ENCODE assay signal across 8 cellular contexts in genomic region chr13:46893820-46894533, GRCh38. TPM values are rescaled to one million over a fixed set of nuclear protein-coding genes. Genes with fewer than 3 reads are reported as not detected.
DNase-seq lines count a peak whose midpoint lies in the region; ATAC-seq and TF ChIP-seq lines count a peak whose summit lies in the region.

No MANE protein-coding gene starts in this region.

- H3K27me3 Mint-ChIP-seq in activated naive CD4-positive, alpha-beta T cell treated with anti-CD3 and anti-CD28 coated beads, Interleukin-2, amount 50 U/mL, for 24 hours, result peaks cover 42% of the 10 kb centered on the region
- peaks cover 87% of the 10 kb centered on the region for H3K27me3 Mint-ChIP-seq in osteocyte (ENCODE audit: unreplicated experiment)

- DNase-seq in Ammon's horn (ENCODE audit: low spot score), result peak; percentile 70
- DNase-seq in GM19240 (ENCODE audit: insufficient read length, low spot score), result peak; percentile 33
- DNase-seq in Right ventricle myocardium inferior (ENCODE audit: missing footprints), result peak; percentile 77
- DNase-seq in osteocyte (ENCODE audit: extremely low spot score, unreplicated experiment), result peak; percentile 86
- no peak for DNase-seq in thoracic aorta (ENCODE audit: low spot score)

- ATAC-seq in HG03469 (IDR thresholded peaks at IDR 0.05; ENCODE audit: unreplicated experiment) (peak; percentile 82), SK-N-SH treated with all-trans-retinoic acid at 6 μM for 48 hours (peak; percentile 85), Right ventricle myocardium inferior (peak; percentile 90), thoracic aorta (ENCODE audit: insufficient number of reproducible peaks, low FRiP score, low read depth) (peak; percentile 84)

- H3K36me3 Mint-ChIP-seq in activated naive CD4-positive, alpha-beta T cell treated with anti-CD3 and anti-CD28 coated beads, Interleukin-2, amount 50 U/mL, for 24 hours, result no peaks in the 10 kb centered on the region
- H3K36me3 Mint-ChIP-seq in osteocyte (ENCODE audit: unreplicated experiment), result no peaks in the 10 kb centered on the region

- intact Hi-C loops in Right ventricle myocardium inferior (cut with DNase I), result no loop called here

- H3K9me3 Mint-ChIP-seq in activated naive CD4-positive, alpha-beta T cell treated with anti-CD3 and anti-CD28 coated beads, Interleukin-2, amount 50 U/mL, for 24 hours, result no peaks in the 10 kb centered on the region
- H3K9me3 Mint-ChIP-seq in osteocyte (ENCODE audit: unreplicated experiment), result peaks cover 3% of the 10 kb centered on the region

- peak overlapping the region; percentile 75 for H3K4me3 Mint-ChIP-seq in activated naive CD4-positive, alpha-beta T cell treated with anti-CD3 and anti-CD28 coated beads, Interleukin-2, amount 50 U/mL, for 24 hours
- H3K4me3 Mint-ChIP-seq in osteocyte (ENCODE audit: unreplicated experiment), result peak overlapping the region; percentile 72

- no peak overlapping the region for H3K27ac Mint-ChIP-seq in activated naive CD4-positive, alpha-beta T cell treated with anti-CD3 and anti-CD28 coated beads, Interleukin-2, amount 50 U/mL, for 24 hours
- no peak overlapping the region for H3K27ac Mint-ChIP-seq in osteocyte (ENCODE audit: unreplicated experiment)

- H3K27ac ChIP-seq in thoracic aorta, result peak overlapping the region; percentile 73 to 89

- no peaks in the 10 kb centered on the region for H3K9me3 ChIP-seq in thoracic aorta

- H3K4me3 ChIP-seq in thoracic aorta, result peak overlapping the region; percentile 81

- no peaks in the 10 kb centered on the region for H3K36me3 ChIP-seq in thoracic aorta

- no peaks in the 10 kb centered on the region for H3K27me3 ChIP-seq in thoracic aorta (replicated peaks; ENCODE audit: insufficient read depth)

- TF ChIP-seq CTCF in osteocyte (IDR thresholded peaks at IDR 0.05), result peak; percentile 92
- TF ChIP-seq CTCF in thoracic aorta (IDR thresholded peaks at IDR 0.05), result peak; percentile 99

- H3K4me1 ChIP-seq in thoracic aorta (ENCODE audit: control insufficient read depth in 1 of 2, low read depth in 2 of 2), result peaks cover 0 to 18% of the 10 kb centered on the region in 2 donors

- peaks cover 19% of the 10 kb centered on the region for H3K4me1 Mint-ChIP-seq in activated naive CD4-positive, alpha-beta T cell treated with anti-CD3 and anti-CD28 coated beads, Interleukin-2, amount 50 U/mL, for 24 hours
- H3K4me1 Mint-ChIP-seq in osteocyte (ENCODE audit: unreplicated experiment), result peaks cover 15% of the 10 kb centered on the region

TF ChIP-seq in SK-N-SH treated with all-trans-retinoic acid at 6 μM for 48 hours, 23 proteins besides CTCF, POLR2A, EP300 and RAD21:
- TF ChIP-seq ZC3H10 (CRISPR knock-in tag; IDR thresholded peaks at IDR 0.05) (no peak), ZNF8 (CRISPR knock-in tag; IDR thresholded peaks at IDR 0.05) (no peak), RARB (CRISPR knock-in tag; IDR thresholded peaks at IDR 0.05) (no peak), ZFP30 (CRISPR knock-in tag; IDR thresholded peaks at IDR 0.05) (no peak)
- TF ChIP-seq, protein P1, sequence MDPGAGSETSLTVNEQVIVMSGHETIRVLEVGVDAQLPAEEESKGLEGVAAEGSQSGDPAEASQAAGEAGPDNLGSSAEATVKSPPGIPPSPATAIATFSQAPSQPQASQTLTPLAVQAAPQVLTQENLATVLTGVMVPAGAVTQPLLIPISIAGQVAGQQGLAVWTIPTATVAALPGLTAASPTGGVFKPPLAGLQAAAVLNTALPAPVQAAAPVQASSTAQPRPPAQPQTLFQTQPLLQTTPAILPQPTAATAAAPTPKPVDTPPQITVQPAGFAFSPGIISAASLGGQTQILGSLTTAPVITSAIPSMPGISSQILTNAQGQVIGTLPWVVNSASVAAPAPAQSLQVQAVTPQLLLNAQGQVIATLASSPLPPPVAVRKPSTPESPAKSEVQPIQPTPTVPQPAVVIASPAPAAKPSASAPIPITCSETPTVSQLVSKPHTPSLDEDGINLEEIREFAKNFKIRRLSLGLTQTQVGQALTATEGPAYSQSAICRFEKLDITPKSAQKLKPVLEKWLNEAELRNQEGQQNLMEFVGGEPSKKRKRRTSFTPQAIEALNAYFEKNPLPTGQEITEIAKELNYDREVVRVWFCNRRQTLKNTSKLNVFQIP (CRISPR knock-in tag; IDR thresholded peaks at IDR 0.05; ENCODE audit: borderline replicate concordance, low read depth), result no peak
- TF ChIP-seq, protein P2, sequence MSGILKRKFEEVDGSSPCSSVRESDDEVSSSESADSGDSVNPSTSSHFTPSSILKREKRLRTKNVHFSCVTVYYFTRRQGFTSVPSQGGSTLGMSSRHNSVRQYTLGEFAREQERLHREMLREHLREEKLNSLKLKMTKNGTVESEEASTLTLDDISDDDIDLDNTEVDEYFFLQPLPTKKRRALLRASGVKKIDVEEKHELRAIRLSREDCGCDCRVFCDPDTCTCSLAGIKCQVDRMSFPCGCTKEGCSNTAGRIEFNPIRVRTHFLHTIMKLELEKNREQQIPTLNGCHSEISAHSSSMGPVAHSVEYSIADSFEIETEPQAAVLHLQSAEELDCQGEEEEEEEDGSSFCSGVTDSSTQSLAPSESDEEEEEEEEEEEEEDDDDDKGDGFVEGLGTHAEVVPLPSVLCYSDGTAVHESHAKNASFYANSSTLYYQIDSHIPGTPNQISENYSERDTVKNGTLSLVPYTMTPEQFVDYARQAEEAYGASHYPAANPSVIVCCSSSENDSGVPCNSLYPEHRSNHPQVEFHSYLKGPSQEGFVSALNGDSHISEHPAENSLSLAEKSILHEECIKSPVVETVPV (CRISPR knock-in tag; IDR thresholded peaks at IDR 0.05), result no peak

RNA-seq across cellular contexts. Expression of gene HTR2A, which starts 2.9 kb away (rescaled TPM):
- total RNA-seq in Right ventricle myocardium inferior (not detected), osteocyte (not detected in 2 replicates), thoracic aorta (1 to 10 TPM; 1.4 to 2.6 TPM)
